8 cellular contexts compared by ENCODE assay signal in the genomic region with DNA sequence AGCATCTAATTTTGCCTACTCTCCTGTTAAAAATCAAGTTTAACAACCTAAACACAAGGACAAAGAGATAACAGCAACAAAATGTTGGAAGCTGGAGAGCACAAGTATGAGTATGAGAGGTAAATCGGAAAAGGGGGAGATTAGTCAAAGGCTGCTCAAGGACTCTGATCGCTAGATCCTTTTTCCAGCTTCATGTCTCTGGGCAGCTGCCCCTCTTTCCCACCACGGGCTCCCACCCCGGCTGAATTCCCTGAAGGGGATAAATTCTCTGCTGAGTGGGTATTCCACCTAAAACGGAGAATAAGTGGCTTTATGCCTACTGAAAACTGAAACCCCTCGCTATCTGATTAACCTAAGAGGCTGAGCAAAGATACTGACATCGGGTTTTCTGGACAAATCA. TPM values are rescaled to one million over a fixed set of nuclear protein-coding genes. Genes with fewer than 3 reads are reported as not detected.
DNase-seq lines count a peak whose midpoint lies in the region; ATAC-seq, FAIRE-seq and TF ChIP-seq lines count a peak whose summit lies in the region.

No MANE protein-coding gene starts in this region.

- TF ChIP-seq RAD21 in GM12878 (IDR thresholded peaks at IDR 0.05; ENCODE audit: insufficient read depth, low read depth, low read length), result no peak

- H3K36me3 Mint-ChIP-seq in HFFc6 (ENCODE audit: low read depth), result peaks cover 31% of the 10 kb centered on the region

- H3K9me3 Mint-ChIP-seq in HFFc6, result peaks cover 5% of the 10 kb centered on the region; the same call in 1 of the 2 replicates

- in situ Hi-C loops in GM12878 (cut with MboI), result loop anchor here (10.0 kb wide), 1 partner anchor 700 kb away; a partner anchor contains a TSS

- peaks cover 25% of the 10 kb centered on the region for H3K79me2 ChIP-seq in GM12878 (ENCODE audit: control insufficient read depth, insufficient read depth, low read length)

- H3K27ac ChIP-seq in A673 (ENCODE audit: low read depth, low read length, poor library complexity, severe bottlenecking) (no peak overlapping the region), GM12878 (ENCODE audit: control insufficient read depth, insufficient read depth) (peak overlapping the region; percentile 88), mucosa of rectum (ENCODE audit: low read depth in 2 of 2, low read length in 2 of 2) (peak overlapping the region in 1 of 2 donors; percentile 75)

- 0% methylated on average over 7 of the region's 7 CpGs for WGBS in GM12878 (ENCODE audit: insufficient coverage, insufficient replicate concordance, low lambda C conversion rate, missing lambda C conversion rate)

- H3K4me1 ChIP-seq in A673 (ENCODE audit: insufficient read depth, low read length, poor library complexity, severe bottlenecking), result peaks cover 16% of the 10 kb centered on the region
- H3K4me1 ChIP-seq in GM12878 (ENCODE audit: control insufficient read depth, insufficient read depth, low read length), result no peaks in the 10 kb centered on the region
- H3K4me1 ChIP-seq in mucosa of rectum (ENCODE audit: control insufficient read depth in 2 of 2, insufficient read depth in 2 of 2, low read length in 2 of 2), result peaks cover 0 to 4% of the 10 kb centered on the region in 2 donors

- H3K4me3 ChIP-seq in A673 (ENCODE audit: low read depth, low read length, poor library complexity, severe bottlenecking), result peak overlapping the region; percentile 82
- H3K4me3 ChIP-seq in GM12878, result peak overlapping the region; percentile 83
- peak overlapping the region; percentile 60 to 85 for H3K4me3 ChIP-seq in mucosa of rectum (ENCODE audit: low read length in 2 of 2)

- intact Hi-C loops in A673 (cut with micrococcal nuclease; ENCODE audit: unreplicated experiment), result no loop called here
- intact Hi-C loops in GM12878 (cut with micrococcal nuclease; ENCODE audit: unreplicated experiment), result loop anchor here (1.0 to 10.0 kb wide), 2 partner anchors 96 to 420 kb away; a partner anchor contains a TSS

- TF ChIP-seq EP300 in GM12878 (IDR thresholded peaks at IDR 0.05; ENCODE audit: borderline replicate concordance in 1 of 2, control insufficient read depth in 1 of 2, low read depth in 2 of 2, low read length in 2 of 2), result no peak

- TF ChIP-seq CTCF in A673 (conservative IDR thresholded peaks at IDR 0.05; ENCODE audit: low read depth, low read length) (no peak), HFFc6 (IDR thresholded peaks at IDR 0.05) (no peak), GM12878 (IDR thresholded peaks at IDR 0.05 in 2 of 3, conservative IDR thresholded peaks at IDR 0.05 in 1 of 3; ENCODE audit: control insufficient read depth in 2 of 3, extremely low read depth in 1 of 3, insufficient read depth in 1 of 3, low read depth in 3 of 3, low read length in 3 of 3) (no peak)

- SMC1A ChIA-PET in GM12878 (lab: Charles Lee; ENCODE audit: uncharacterized antibody, unreplicated experiment), result interaction anchor here (1.2 to 2.8 kb wide), 6 partner anchors 17 to 212 kb away, joined by 3 to 16 read pairs (median 4); a partner anchor contains a TSS

- CTCF ChIA-PET in A673 (lab: Charles Lee) (no interaction called here), GM12878 (lab: Yijun Ruan, JAX) (interaction anchor here (1.2 to 2.6 kb wide), 4 partner anchors 11 to 179 kb away, joined by 3 to 14 read pairs (median 6); no protein-coding TSS in a partner anchor)

- H3K9me3 ChIP-seq in A673 (ENCODE audit: low read depth, low read length, poor library complexity, severe bottlenecking), result no peaks in the 10 kb centered on the region
- no peaks in the 10 kb centered on the region for H3K9me3 ChIP-seq in GM12878 (replicated peaks; ENCODE audit: control insufficient read depth, insufficient read depth, low read length)
- no peaks in the 10 kb centered on the region for H3K9me3 ChIP-seq in mucosa of rectum (ENCODE audit: control insufficient read depth in 2 of 2, low read length in 2 of 2)

- H4K20me1 ChIP-seq in GM12878 (ENCODE audit: control insufficient read depth, insufficient read depth), result no peaks in the 10 kb centered on the region

- BruUV-seq in A673 (replicated peaks; lab: Mats Ljungman, UMichigan) (no TSS peak), GM12878 (replicated peaks; lab: Mats Ljungman, UMichigan) (TSS peak; percentile 69)

- TF ChIP-seq POLR2A in GM12878 (IDR thresholded peaks at IDR 0.05; ENCODE audit: low read depth, low read length), result no peak

- peak overlapping the region; percentile 78 for H3K4me2 ChIP-seq in GM12878 (ENCODE audit: control insufficient read depth, insufficient read depth)

- peak overlapping the region; percentile 74 for H3K27ac Mint-ChIP-seq in HFFc6

- ATAC-seq in GM12878 (no peak), GM21825 (IDR thresholded peaks at IDR 0.05; ENCODE audit: unreplicated experiment) (no peak)

- H3K27me3 Mint-ChIP-seq in HFFc6 (ENCODE audit: insufficient read depth), result no peaks in the 10 kb centered on the region; the same call in 1 of the 2 replicates

- peaks cover 1% of the 10 kb centered on the region for H3K36me3 ChIP-seq in A673 (ENCODE audit: insufficient read depth, low read length, poor library complexity, severe bottlenecking)
- 0 out of 4 replicates have a peak, but pooled peaks cover 0 to 7% of the 10 kb centered on the region in 2 experiments for H3K36me3 ChIP-seq in GM12878 (ENCODE audit: control insufficient read depth in 2 of 2, insufficient read depth in 2 of 2, low read length in 1 of 2)
- H3K36me3 ChIP-seq in mucosa of rectum (ENCODE audit: control insufficient read depth in 2 of 2, insufficient read depth in 2 of 2, low read length in 2 of 2), result peaks cover 0 to 10% of the 10 kb centered on the region in 2 donors

- DNase-seq in A673 (ENCODE audit: low spot score) (no peak), HFFc6 (no peak), GM12878 (ENCODE audit: low read depth, low spot score) (no peak), DMS 273 treated with DMSO at 0.1 percent for 48 hours (lab: John Stamatoyannopoulos, UW) (no peak), SW480 (ENCODE audit: low spot score) (no peak), NCI-H1694 (lab: John Stamatoyannopoulos, UW) (no peak)

- peak overlapping the region; percentile 96 for H3K4me3 Mint-ChIP-seq in HFFc6

- POLR2A ChIA-PET in A673 (lab: Charles Lee; ENCODE audit: low non-redundant PET), result no interaction called here
- POLR2A ChIA-PET in GM12878 (lab: Charles Lee), result interaction anchor here (1.1 to 3.9 kb wide), 5 partner anchors 10 to 94 kb away, joined by 3 to 60 read pairs (median 12); a partner anchor contains a TSS

- H3K27me3 ChIP-seq in A673 (replicated peaks; ENCODE audit: insufficient read depth, low read depth, low read length, poor library complexity) (no peaks in the 10 kb centered on the region), GM12878 (replicated peaks in 1 of 2; ENCODE audit: control insufficient read depth in 2 of 2, insufficient read depth in 2 of 2, low read length in 1 of 2) (no peaks in the 10 kb centered on the region), mucosa of rectum (ENCODE audit: control insufficient read depth in 2 of 2, insufficient read depth in 2 of 2, low read length in 2 of 2) (no peaks in the 10 kb centered on the region)

- H3K9ac ChIP-seq in GM12878 (ENCODE audit: control insufficient read depth, insufficient read depth, low read length) (peak overlapping the region; percentile 77), mucosa of rectum (ENCODE audit: low read depth in 1 of 2, low read length in 2 of 2) (peak overlapping the region in 1 of 2 donors; percentile 68)

- H2AFZ ChIP-seq in GM12878 (ENCODE audit: control insufficient read depth, low read depth, low read length), result peak overlapping the region; percentile 91

- no peak for FAIRE-seq in GM12878 (lab: Jason Lieb, UNC)

- peaks cover 45% of the 10 kb centered on the region for H3K4me1 Mint-ChIP-seq in HFFc6 (ENCODE audit: low read depth)

- RAD21 ChIA-PET in GM12878 (lab: Charles Lee; ENCODE audit: unreplicated experiment), result interaction anchor here (2.8 to 3.1 kb wide), 3 partner anchors 68 to 94 kb away, joined by 13 to 26 read pairs (median 19); a partner anchor contains a TSS

TF ChIP-seq in GM12878, 131 proteins besides CTCF, POLR2A, EP300 and RAD21 (continues in another document):
- TF ChIP-seq, protein P1, sequence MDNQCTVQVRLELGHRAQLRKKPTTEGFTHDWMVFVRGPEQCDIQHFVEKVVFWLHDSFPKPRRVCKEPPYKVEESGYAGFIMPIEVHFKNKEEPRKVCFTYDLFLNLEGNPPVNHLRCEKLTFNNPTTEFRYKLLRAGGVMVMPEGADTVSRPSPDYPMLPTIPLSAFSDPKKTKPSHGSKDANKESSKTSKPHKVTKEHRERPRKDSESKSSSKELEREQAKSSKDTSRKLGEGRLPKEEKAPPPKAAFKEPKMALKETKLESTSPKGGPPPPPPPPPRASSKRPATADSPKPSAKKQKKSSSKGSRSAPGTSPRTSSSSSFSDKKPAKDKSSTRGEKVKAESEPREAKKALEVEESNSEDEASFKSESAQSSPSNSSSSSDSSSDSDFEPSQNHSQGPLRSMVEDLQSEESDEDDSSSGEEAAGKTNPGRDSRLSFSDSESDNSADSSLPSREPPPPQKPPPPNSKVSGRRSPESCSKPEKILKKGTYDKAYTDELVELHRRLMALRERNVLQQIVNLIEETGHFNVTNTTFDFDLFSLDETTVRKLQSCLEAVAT (IDR thresholded peaks at IDR 0.05), result peak; percentile 51; the same call in 1 of the 2 replicates
- TF ChIP-seq PAX8 (IDR thresholded peaks at IDR 0.05), result no peak

RNA-seq across cellular contexts. Expression of a gene that starts 0.7 kb away (rescaled TPM):
- total RNA-seq in A673 (2021) (10.0 and 13.2 TPM in 2 replicates), GM12878 (2014; rRNA removed) (9.0 and 10.7 TPM in 2 replicates), GM12878 (2014; rRNA removed; fragmentation: Illumina TruSeq; extraction: Trizol) (8.5 and 9.7 TPM in 2 replicates), GM12878 (2021) (12.9 and 14.7 TPM in 2 replicates)
- total RNA-seq in HFFc6 (2021; fragmentation: NEBNext Ultra II Directional; extraction: Animal tissue kit (Norgen Biotek cat#: 25700)), result 10 to 100 TPM; 15.4 to 21.2 (median 17.8) TPM
- 20.1 and 22.5 TPM in 2 replicates for total RNA-seq in GM12878 (2013; cell fraction: nucleolus; rRNA removed)
- polyA plus RNA-seq in GM12878 (2011; ENCODE audit: low read depth), result 5.1 TPM
- polyA plus RNA-seq in GM12878 (2011; rRNA removed) (17.6 and 23.7 TPM in 2 replicates), GM12878 (2014; fragmentation: Illumina TruSeq; extraction: Trizol) (13.1 and 20.4 TPM in 2 replicates), GM12878 (2014; fragmentation: Nextera tagmentation; extraction: Ambion mirVana) (1 to 10 TPM; 4.3 to 9.7 TPM), GM12878 (2014; rRNA removed) (8.5 and 11.7 TPM in 2 replicates), GM12878 (2016; fragmentation: Nextera tagmentation; extraction: Ambion mirVana) (10 to 100 TPM; 20.2 to 21.2 TPM)
- 6.2 and 7.5 TPM in 2 replicates for polyA plus RNA-seq in GM12878 (2011; cell fraction: cytosol; rRNA removed)
- 5.8 and 5.9 TPM in 2 replicates for polyA plus RNA-seq in GM12878 (2011; cell fraction: nucleus; rRNA removed)
- polyA plus RNA-seq in GM12878 (2012), result 9.2 and 13.6 TPM in 2 replicates
- polyA minus RNA-seq in GM12878 (2011; rRNA and poly(A)+ RNA removed), result 10.6 and 11.6 TPM in 2 replicates
- 2.7 and 4.9 TPM in 2 replicates for polyA minus RNA-seq in GM12878 (2011; cell fraction: cytosol; rRNA and poly(A)+ RNA removed)
- polyA minus RNA-seq in GM12878 (2011; cell fraction: nucleus; rRNA and poly(A)+ RNA removed), result 10.6 and 18.2 TPM in 2 replicates
